Comparison of ENCODE assay signal across 21 cellular contexts in genomic region chr4:7659429-7660175, GRCh38.
"Had no signal": no experiment of that assay in that cellular context is flagged by ENCODE, and none has a peak within 500 bp of the region (broad histone marks: within the 10 kb centered on the region; RNA-seq: fewer than 3 reads in every experiment).

No MANE protein-coding gene starts in this region.

- H3K27ac Mint-ChIP-seq: endodermal cell, naive B cell, nephron, type B pancreatic cell had no signal

- H3K4me3 Mint-ChIP-seq: endodermal cell, naive B cell, nephron, type B pancreatic cell had no signal

- H3K4me2 ChIP-seq: hepatocyte had no signal

- H3K9me3 ChIP-seq: colonic mucosa, suprapubic skin, thyroid gland had no signal

- ATAC-seq: foreskin keratinocyte had no signal

- H3K36me3 Mint-ChIP-seq: naive B cell, type B pancreatic cell had no signal

- H3K4me1 Mint-ChIP-seq: naive B cell had no signal

- FAIRE-seq: endothelial cell of umbilical vein, small intestine, urothelium cell line had no signal

- H3K4me1 ChIP-seq: colonic mucosa, foreskin keratinocyte, suprapubic skin, thyroid gland had no signal

- H3K9me3 Mint-ChIP-seq: endodermal cell, nephron, type B pancreatic cell had no signal

- H3K4me3 ChIP-seq: colonic mucosa, hepatocyte, lung, suprapubic skin, thyroid gland had no signal

- H3K27ac ChIP-seq: colonic mucosa, foreskin keratinocyte, hepatocyte, suprapubic skin, thyroid gland had no signal

- H3K27me3 ChIP-seq: colonic mucosa, hepatocyte, suprapubic skin, thyroid gland had no signal

- DNase-seq: cerebellar nuclear complex; colonic mucosa; dermis blood vessel endothelial cell; effector CD4-positive, alpha-beta T cell; endodermal cell; erythroblast; foreskin keratinocyte; head of caudate nucleus; mesendoderm; naive B cell; small intestine; stimulated activated CD4-positive, alpha-beta T cell treated with anti-CD3 and anti-CD28 coated beads, Interleukin-2, amount 100 ng/mL, for 48 hours; stimulated activated naive CD4-positive, alpha-beta T cell treated with Interleukin-2 at 50 U/mL for 16 hours; thyroid gland had no signal

- H3K36me3 ChIP-seq: colonic mucosa, suprapubic skin, thyroid gland had no signal

- H2AFZ ChIP-seq: hepatocyte had no signal

- H3K79me2 ChIP-seq: hepatocyte had no signal
